9 cellular contexts compared by ENCODE assay signal in the genomic region with DNA sequence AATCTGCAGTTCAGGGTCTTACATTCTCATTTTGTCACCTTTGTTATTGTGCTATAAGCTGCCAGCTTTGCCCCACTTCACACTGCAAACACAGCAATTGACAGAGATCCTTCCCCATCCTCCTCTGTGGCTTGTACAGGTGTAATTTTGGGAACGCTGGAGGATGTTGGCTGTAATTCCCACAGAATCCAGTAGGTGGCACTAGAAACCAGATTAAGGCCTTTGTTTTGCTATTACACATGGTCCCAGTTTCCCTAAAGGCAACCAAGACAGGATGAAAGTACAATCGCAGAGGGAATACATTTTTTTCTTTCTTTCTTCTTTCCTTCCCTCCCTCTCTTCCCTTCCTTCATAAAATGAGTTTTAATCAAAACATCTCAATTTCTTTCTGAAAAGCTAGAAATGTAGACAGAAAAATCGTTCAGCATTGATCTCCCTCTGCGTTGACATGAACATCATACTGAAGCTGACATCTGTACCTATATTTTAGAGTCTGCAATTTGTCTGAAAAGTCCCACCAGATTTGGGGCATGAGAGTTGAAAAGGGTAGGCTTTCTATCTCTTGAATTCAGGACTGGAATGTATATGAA. TPM values are rescaled to one million over a fixed set of nuclear protein-coding genes. Genes with fewer than 3 reads are reported as not detected.
A peak's percentile ranks its signal among the peaks of the same experiment; 100 is the strongest.
DNase-seq lines count a peak whose midpoint lies in the region; ATAC-seq, FAIRE-seq and TF ChIP-seq lines count a peak whose summit lies in the region.
"Had no signal": no experiment of that assay in that cellular context is flagged by ENCODE, and none has a peak within 500 bp of the region (broad histone marks: within the 10 kb centered on the region; RNA-seq: fewer than 3 reads in every experiment).

No MANE protein-coding gene starts in this region.

- H3K27ac ChIP-seq in mammary epithelial cell (ENCODE audit: insufficient read depth, low read depth, low read length) (no peak overlapping the region), stomach (no peak overlapping the region)

- CTCF ChIA-PET in mammary epithelial cell (lab: Charles Lee; ENCODE audit: low non-redundant PET): no interaction called here

- H3K4me1 ChIP-seq in mammary epithelial cell (ENCODE audit: insufficient read depth, low read length): no peaks in the 10 kb centered on the region
- no peaks in the 10 kb centered on the region for H3K4me1 ChIP-seq in stomach

- H4K20me1 ChIP-seq in mammary epithelial cell (ENCODE audit: insufficient read depth, low read length): no peaks in the 10 kb centered on the region

- H2AFZ ChIP-seq in mammary epithelial cell (ENCODE audit: low read depth, low read length): no peak overlapping the region

- WGBS in mammary epithelial cell (ENCODE audit: low coverage, missing lambda C conversion rate): 28% methylated on average over 4 of the region's 4 CpGs
- 35 to 44% (median 38%) methylated on average over 4 of the region's 4 CpGs for WGBS in stomach, 5 donors

- no peak for TF ChIP-seq POLR2A in stomach (IDR thresholded peaks at IDR 0.05)

- H3K9ac ChIP-seq in mammary epithelial cell (ENCODE audit: insufficient read depth, low read length): no peak overlapping the region

- TF ChIP-seq EP300 in stomach (IDR thresholded peaks at IDR 0.05): no peak

- FAIRE-seq in RCC 7860 (lab: Jason Lieb, UNC): peak; percentile 33

- BruUV-seq in mammary epithelial cell (replicated peaks; lab: Mats Ljungman, UMichigan): no TSS peak

- TF ChIP-seq CTCF in mammary epithelial cell (conservative IDR thresholded peaks at IDR 0.05 in 1 of 2, IDR thresholded peaks at IDR 0.05 in 1 of 2; ENCODE audit: extremely low read depth in 1 of 2, insufficient read depth in 1 of 2, low read depth in 1 of 2, low read length in 2 of 2) (peak; percentile 84 to 93), stomach (IDR thresholded peaks at IDR 0.05) (peak in 5 of 7 experiments; percentile 77 to 93 (median 85))

- no peak overlapping the region for H3K4me2 ChIP-seq in mammary epithelial cell (ENCODE audit: insufficient read depth, low read depth, low read length)

- H3K79me2 ChIP-seq in mammary epithelial cell (ENCODE audit: insufficient read depth, low read length): no peaks in the 10 kb centered on the region

- H3K4me3 ChIP-seq in mammary epithelial cell (replicated peaks in 1 of 3; ENCODE audit: insufficient read depth in 1 of 3, low read depth in 2 of 3, low read length in 3 of 3) (no peak overlapping the region), stomach (no peak overlapping the region)

- H3K27me3 ChIP-seq in mammary epithelial cell (ENCODE audit: insufficient read depth, low read length): no peaks in the 10 kb centered on the region
- peaks cover 0 to 6% (median 0%) of the 10 kb centered on the region in 3 donors for H3K27me3 ChIP-seq in stomach

- H3K9me3 ChIP-seq in mammary epithelial cell (replicated peaks; ENCODE audit: insufficient read depth, low read length) (no peaks in the 10 kb centered on the region), stomach (no peaks in the 10 kb centered on the region)

- dilution Hi-C loops in mammary epithelial cell (cut with HindIII; ENCODE audit: low sequenced_read_pairs): no loop called here

- in situ Hi-C loops in mammary epithelial cell (cut with MboI; ENCODE audit: low sequenced_read_pairs in 2 of 2): loop anchor here in 1 of 2 donors (25.0 kb wide), 1 partner anchor 864 kb away; no protein-coding TSS in a partner anchor

- intact Hi-C loops in mammary epithelial cell (cut with micrococcal nuclease) (loop anchor here (1.0 to 2.0 kb wide), 4 partner anchors 24 to 1659 kb away; no protein-coding TSS in a partner anchor), stomach (cut with DNase I; ENCODE audit: low total_unique reads) (no loop called here)

- peak; percentile 82 to 93 (median 88) for DNase-seq in NCI-H1417 (lab: John Stamatoyannopoulos, UW)
- DNase-seq in NCI-H1417 treated with DMSO at 0.1 percent for 48 hours (lab: John Stamatoyannopoulos, UW): no peak
- DNase-seq in HuH-7.5 (ENCODE audit: low spot score): peak; percentile 46
- peak; percentile 11 for DNase-seq in RCC 7860 (ENCODE audit: low spot score)
- DNase-seq in mammary epithelial cell: peak; percentile 45
- peak; percentile 79 for DNase-seq in left kidney (ENCODE audit: low read depth, low spot score)
- DNase-seq in stomach: peak; percentile 36

- ATAC-seq in GM19397 (IDR thresholded peaks at IDR 0.05; ENCODE audit: unreplicated experiment): peak; percentile 86
- ATAC-seq: stimulated activated naive CD8-positive, alpha-beta T cell treated with anti-CD3 and anti-CD28 coated beads, Interleukin-15, amount 100 ng/mL, for 72 hours had no signal

- no peaks in the 10 kb centered on the region for H3K36me3 ChIP-seq in mammary epithelial cell (ENCODE audit: insufficient read depth, low read length)
- H3K36me3 ChIP-seq in stomach: no peaks in the 10 kb centered on the region

RNA-seq across cellular contexts. Expression of a gene that starts 21.3 kb away (rescaled TPM):
- not detected for total RNA-seq in mammary epithelial cell
- not detected for polyA plus RNA-seq in mammary epithelial cell
- polyA minus RNA-seq in mammary epithelial cell: not detected
- 10 to 100 TPM in 1 of 5 donors, 1 to 10 TPM in 1, not detected in 3; 2.7 to 15.4 TPM for total RNA-seq in stomach
- under 1 TPM in 1 of 3 donors, not detected in 2; 0.05 TPM for polyA plus RNA-seq in stomach

RNA-seq across cellular contexts. Expression of a gene that starts 48.7 kb away (rescaled TPM):
- total RNA-seq in mammary epithelial cell (under 1 TPM in 1 of 2 donors, not detected in 1; under 0.01 TPM), stomach (not detected)
- polyA plus RNA-seq in mammary epithelial cell (not detected), stomach (not detected)
- polyA minus RNA-seq in mammary epithelial cell: not detected
